In genomic region chr2:38603402-38604265, GRCh38 we compare ENCODE assay signal across 1 cellular context.
TF ChIP-seq lines count a peak whose summit lies in the region.

No MANE protein-coding gene starts in this region.

TF ChIP-seq in K562, 482 proteins besides CTCF, POLR2A, EP300 and RAD21 (continued from another document and continues in another):
- 0 out of 4 replicates have a peak, but pooled peaks of 1 of the 2 experiments have one; percentile 44 for TF ChIP-seq BCLAF1 (IDR thresholded peaks at IDR 0.05; ENCODE audit: borderline replicate concordance in 1 of 2, control insufficient read depth in 1 of 2, low read depth in 2 of 2, low read length in 1 of 2)
- TF ChIP-seq NFIC (IDR thresholded peaks at IDR 0.05), result no peak
- no peak for TF ChIP-seq ZNF707 (CRISPR knock-in tag; conservative IDR thresholded peaks at IDR 0.05)
- peak; percentile 28; the same call in 1 of the 2 replicates for TF ChIP-seq ZFX (CRISPR knock-in tag; IDR thresholded peaks at IDR 0.05)
- no peak for TF ChIP-seq NFXL1 (CRISPR knock-in tag; IDR thresholded peaks at IDR 0.05)
- no peak for TF ChIP-seq TCF7 (IDR thresholded peaks at IDR 0.05; ENCODE audit: borderline replicate concordance)
- TF ChIP-seq RFX1 (IDR thresholded peaks at IDR 0.05), result no peak
- TF ChIP-seq WHSC1 (IDR thresholded peaks at IDR 0.05; ENCODE audit: low read length), result no peak
- TF ChIP-seq TAF9B (IDR thresholded peaks at IDR 0.05; ENCODE audit: partially characterized antibody), result no peak
- 0 out of 2 replicates have a peak, but pooled peaks have one; percentile 38 for TF ChIP-seq BRD4 (IDR thresholded peaks at IDR 0.05)
- TF ChIP-seq IFI16 (CRISPR knock-in tag; IDR thresholded peaks at IDR 0.05), result no peak
- TF ChIP-seq NCOA6 (IDR thresholded peaks at IDR 0.05), result no peak
- TF ChIP-seq YY1 (IDR thresholded peaks at IDR 0.05; ENCODE audit: borderline replicate concordance in 1 of 3, control insufficient read depth in 1 of 3, extremely low read depth in 1 of 3, insufficient read depth in 3 of 3, insufficient read length in 1 of 3, insufficient replicate concordance in 2 of 3, low read depth in 1 of 3, low read length in 2 of 3), result peak in 1 of 3 experiments; percentile 49
- TF ChIP-seq, protein P1, sequence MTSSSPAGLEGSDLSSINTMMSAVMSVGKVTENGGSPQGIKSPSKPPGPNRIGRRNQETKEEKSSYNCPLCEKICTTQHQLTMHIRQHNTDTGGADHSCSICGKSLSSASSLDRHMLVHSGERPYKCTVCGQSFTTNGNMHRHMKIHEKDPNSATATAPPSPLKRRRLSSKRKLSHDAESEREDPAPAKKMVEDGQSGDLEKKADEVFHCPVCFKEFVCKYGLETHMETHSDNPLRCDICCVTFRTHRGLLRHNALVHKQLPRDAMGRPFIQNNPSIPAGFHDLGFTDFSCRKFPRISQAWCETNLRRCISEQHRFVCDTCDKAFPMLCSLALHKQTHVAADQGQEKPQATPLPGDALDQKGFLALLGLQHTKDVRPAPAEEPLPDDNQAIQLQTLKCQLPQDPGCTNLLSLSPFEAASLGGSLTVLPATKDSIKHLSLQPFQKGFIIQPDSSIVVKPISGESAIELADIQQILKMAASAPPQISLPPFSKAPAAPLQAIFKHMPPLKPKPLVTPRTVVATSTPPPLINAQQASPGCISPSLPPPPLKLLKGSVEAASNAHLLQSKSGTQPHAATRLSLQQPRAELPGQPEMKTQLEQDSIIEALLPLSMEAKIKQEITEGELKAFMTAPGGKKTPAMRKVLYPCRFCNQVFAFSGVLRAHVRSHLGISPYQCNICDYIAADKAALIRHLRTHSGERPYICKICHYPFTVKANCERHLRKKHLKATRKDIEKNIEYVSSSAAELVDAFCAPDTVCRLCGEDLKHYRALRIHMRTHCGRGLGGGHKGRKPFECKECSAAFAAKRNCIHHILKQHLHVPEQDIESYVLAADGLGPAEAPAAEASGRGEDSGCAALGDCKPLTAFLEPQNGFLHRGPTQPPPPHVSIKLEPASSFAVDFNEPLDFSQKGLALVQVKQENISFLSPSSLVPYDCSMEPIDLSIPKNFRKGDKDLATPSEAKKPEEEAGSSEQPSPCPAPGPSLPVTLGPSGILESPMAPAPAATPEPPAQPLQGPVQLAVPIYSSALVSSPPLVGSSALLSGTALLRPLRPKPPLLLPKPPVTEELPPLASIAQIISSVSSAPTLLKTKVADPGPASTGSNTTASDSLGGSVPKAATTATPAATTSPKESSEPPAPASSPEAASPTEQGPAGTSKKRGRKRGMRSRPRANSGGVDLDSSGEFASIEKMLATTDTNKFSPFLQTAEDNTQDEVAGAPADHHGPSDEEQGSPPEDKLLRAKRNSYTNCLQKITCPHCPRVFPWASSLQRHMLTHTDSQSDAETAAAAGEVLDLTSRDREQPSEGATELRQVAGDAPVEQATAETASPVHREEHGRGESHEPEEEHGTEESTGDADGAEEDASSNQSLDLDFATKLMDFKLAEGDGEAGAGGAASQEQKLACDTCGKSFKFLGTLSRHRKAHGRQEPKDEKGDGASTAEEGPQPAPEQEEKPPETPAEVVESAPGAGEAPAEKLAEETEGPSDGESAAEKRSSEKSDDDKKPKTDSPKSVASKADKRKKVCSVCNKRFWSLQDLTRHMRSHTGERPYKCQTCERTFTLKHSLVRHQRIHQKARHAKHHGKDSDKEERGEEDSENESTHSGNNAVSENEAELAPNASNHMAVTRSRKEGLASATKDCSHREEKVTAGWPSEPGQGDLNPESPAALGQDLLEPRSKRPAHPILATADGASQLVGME (CRISPR knock-in tag; IDR thresholded peaks at IDR 0.05), result no peak
- TF ChIP-seq, protein P2, sequence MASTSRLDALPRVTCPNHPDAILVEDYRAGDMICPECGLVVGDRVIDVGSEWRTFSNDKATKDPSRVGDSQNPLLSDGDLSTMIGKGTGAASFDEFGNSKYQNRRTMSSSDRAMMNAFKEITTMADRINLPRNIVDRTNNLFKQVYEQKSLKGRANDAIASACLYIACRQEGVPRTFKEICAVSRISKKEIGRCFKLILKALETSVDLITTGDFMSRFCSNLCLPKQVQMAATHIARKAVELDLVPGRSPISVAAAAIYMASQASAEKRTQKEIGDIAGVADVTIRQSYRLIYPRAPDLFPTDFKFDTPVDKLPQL (IDR thresholded peaks at IDR 0.05; ENCODE audit: extremely low read depth, insufficient read length), result no peak
- no peak for TF ChIP-seq CBX8 (IDR thresholded peaks at IDR 0.05; ENCODE audit: borderline replicate concordance, extremely low read depth, low read depth, low read length, poor library complexity, severe bottlenecking)
- TF ChIP-seq ZSCAN29 (IDR thresholded peaks at IDR 0.05), result no peak
- TF ChIP-seq SETDB1 (IDR thresholded peaks at IDR 0.05; ENCODE audit: low read length), result no peak
- TF ChIP-seq SP2 (IDR thresholded peaks at IDR 0.05; ENCODE audit: extremely low read depth, low read depth, low read length, poor library complexity, severe bottlenecking), result no peak
- TF ChIP-seq TAF1 (IDR thresholded peaks at IDR 0.05; ENCODE audit: control insufficient read depth, extremely low read depth, insufficient read depth, low read length, severe bottlenecking), result no peak
- TF ChIP-seq ZNF561 (CRISPR knock-in tag; conservative IDR thresholded peaks at IDR 0.05), result no peak
- no peak for TF ChIP-seq POLR3G (IDR thresholded peaks at IDR 0.05; ENCODE audit: extremely low read depth, insufficient read length, insufficient replicate concordance)
- TF ChIP-seq ZNF324 (CRISPR knock-in tag; IDR thresholded peaks at IDR 0.05), result no peak
- no peak for TF ChIP-seq ZNF551 (CRISPR knock-in tag; IDR thresholded peaks at IDR 0.05)
- no peak for TF ChIP-seq LARP7 (IDR thresholded peaks at IDR 0.05)
- TF ChIP-seq FOXJ3 (CRISPR knock-in tag; IDR thresholded peaks at IDR 0.05), result no peak
- no peak for TF ChIP-seq ZNF79 (CRISPR knock-in tag; IDR thresholded peaks at IDR 0.05; ENCODE audit: low read depth)
- no peak for TF ChIP-seq ZBED1 (IDR thresholded peaks at IDR 0.05)
- TF ChIP-seq PBX2 (CRISPR knock-in tag; IDR thresholded peaks at IDR 0.05; ENCODE audit: low read depth), result peak; percentile 51; the same call in 1 of the 2 replicates
- TF ChIP-seq PBX2 (tag; conservative IDR thresholded peaks at IDR 0.05; ENCODE audit: low read depth), result no peak; the same call in 1 of the 2 replicates
- TF ChIP-seq CEBPZ (IDR thresholded peaks at IDR 0.05; ENCODE audit: borderline replicate concordance, low read depth, low read length), result no peak
- TF ChIP-seq, protein P3, sequence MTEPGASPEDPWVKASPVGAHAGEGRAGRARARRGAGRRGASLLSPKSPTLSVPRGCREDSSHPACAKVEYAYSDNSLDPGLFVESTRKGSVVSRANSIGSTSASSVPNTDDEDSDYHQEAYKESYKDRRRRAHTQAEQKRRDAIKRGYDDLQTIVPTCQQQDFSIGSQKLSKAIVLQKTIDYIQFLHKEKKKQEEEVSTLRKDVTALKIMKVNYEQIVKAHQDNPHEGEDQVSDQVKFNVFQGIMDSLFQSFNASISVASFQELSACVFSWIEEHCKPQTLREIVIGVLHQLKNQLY (CRISPR knock-in tag; conservative IDR thresholded peaks at IDR 0.05), result no peak
- TF ChIP-seq ZNF124 (CRISPR knock-in tag; IDR thresholded peaks at IDR 0.05), result no peak
- TF ChIP-seq SNAPC5 (CRISPR knock-in tag; IDR thresholded peaks at IDR 0.05), result no peak
- TF ChIP-seq CHD1 (IDR thresholded peaks at IDR 0.05; ENCODE audit: low read length), result peak; percentile 27
- TF ChIP-seq ZSCAN32 (CRISPR knock-in tag; IDR thresholded peaks at IDR 0.05), result no peak
- TF ChIP-seq, protein P4, sequence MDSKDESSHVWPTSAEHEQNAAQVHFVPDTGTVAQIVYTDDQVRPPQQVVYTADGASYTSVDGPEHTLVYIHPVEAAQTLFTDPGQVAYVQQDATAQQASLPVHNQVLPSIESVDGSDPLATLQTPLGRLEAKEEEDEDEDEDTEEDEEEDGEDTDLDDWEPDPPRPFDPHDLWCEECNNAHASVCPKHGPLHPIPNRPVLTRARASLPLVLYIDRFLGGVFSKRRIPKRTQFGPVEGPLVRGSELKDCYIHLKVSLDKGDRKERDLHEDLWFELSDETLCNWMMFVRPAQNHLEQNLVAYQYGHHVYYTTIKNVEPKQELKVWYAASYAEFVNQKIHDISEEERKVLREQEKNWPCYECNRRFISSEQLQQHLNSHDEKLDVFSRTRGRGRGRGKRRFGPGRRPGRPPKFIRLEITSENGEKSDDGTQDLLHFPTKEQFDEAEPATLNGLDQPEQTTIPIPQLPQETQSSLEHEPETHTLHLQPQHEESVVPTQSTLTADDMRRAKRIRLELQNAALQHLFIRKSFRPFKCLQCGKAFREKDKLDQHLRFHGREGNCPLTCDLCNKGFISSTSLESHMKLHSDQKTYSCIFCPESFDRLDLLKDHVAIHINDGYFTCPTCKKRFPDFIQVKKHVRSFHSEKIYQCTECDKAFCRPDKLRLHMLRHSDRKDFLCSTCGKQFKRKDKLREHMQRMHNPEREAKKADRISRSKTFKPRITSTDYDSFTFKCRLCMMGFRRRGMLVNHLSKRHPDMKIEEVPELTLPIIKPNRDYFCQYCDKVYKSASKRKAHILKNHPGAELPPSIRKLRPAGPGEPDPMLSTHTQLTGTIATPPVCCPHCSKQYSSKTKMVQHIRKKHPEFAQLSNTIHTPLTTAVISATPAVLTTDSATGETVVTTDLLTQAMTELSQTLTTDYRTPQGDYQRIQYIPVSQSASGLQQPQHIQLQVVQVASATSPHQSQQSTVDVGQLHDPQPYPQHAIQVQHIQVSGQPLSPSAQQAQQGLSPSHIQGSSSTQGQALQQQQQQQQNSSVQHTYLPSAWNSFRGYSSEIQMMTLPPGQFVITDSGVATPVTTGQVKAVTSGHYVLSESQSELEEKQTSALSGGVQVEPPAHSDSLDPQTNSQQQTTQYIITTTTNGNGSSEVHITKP (IDR thresholded peaks at IDR 0.05; ENCODE audit: partially characterized antibody), result no peak
- no peak for TF ChIP-seq HMGN3 (IDR thresholded peaks at IDR 0.05; ENCODE audit: borderline replicate concordance, extremely low read depth, insufficient read length, low read depth, low read length)
- TF ChIP-seq MXI1 (IDR thresholded peaks at IDR 0.05; ENCODE audit: low read depth, low read length), result no peak
- no peak for TF ChIP-seq NR4A1 (CRISPR knock-in tag; IDR thresholded peaks at IDR 0.05)
- 0 out of 2 replicates have a peak, but pooled peaks have one; percentile 65 for TF ChIP-seq NR4A1 (tag; IDR thresholded peaks at IDR 0.05)
- TF ChIP-seq CREBBP (IDR thresholded peaks at IDR 0.05; ENCODE audit: low read depth, low read length), result no peak
- peak; percentile 91 for TF ChIP-seq ZNF764 (CRISPR knock-in tag; IDR thresholded peaks at IDR 0.05; ENCODE audit: low read depth)
- TF ChIP-seq BCOR (IDR thresholded peaks at IDR 0.05), result 0 out of 2 replicates have a peak, but pooled peaks have one; percentile 10
